Comparison of ENCODE assay signal across 8 cellular contexts in the genomic region with DNA sequence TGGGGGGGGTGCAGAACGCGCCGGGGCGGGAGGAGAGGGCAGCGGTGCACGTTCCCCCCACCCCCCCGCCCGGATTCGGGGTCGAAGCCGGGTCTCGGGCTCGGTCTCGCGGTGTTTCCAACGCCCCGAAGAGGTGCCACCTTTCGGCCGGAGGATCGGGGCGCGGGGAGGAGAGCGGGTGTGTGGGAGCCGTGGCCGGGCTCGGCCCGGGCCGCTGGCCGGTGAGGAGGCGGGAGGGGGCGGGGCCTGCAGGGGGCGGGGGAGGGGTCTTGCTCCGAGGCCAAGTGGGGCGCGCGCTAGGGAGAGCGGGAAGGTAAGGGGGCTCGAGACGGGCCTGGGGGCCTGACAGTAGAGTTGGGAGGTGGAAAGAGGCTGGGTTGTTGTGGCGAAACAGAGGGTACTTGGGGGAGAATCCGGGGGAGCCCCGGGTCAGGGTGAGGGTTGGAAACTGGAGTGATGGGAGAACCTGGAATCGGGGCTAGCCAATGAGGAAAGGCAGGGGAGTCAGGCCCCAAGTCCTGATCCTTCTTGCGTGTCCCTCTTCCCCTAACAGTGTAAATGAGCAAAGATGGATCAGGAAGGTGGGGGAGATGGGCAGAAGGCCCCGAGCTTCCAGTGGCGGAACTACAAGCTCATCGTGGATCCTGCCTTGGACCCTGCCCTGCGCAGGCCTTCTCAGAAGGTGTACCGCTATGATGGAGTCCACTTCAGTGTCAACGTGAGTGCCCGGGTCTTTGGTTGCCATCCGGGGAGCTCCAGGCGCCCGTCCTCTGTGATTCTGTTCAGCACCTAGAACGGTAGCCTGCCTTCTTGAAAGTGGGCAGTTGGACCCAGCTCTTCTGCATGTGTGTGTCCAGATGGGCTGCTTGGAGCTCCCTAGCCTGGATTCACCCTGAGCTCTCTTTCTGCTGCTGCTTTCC. TPM values are rescaled to one million over a fixed set of nuclear protein-coding genes. Genes with fewer than 3 reads are reported as not detected.
DNase-seq lines count a peak whose midpoint lies in the region; TF ChIP-seq lines count a peak whose summit lies in the region.

No MANE protein-coding gene starts in this region.

- 8 to 22% (median 12%) methylated on average over 19 to 53 of the region's 55 CpGs for WGBS in adrenal gland, 4 donors
- WGBS in hepatocyte (ENCODE audit: low lambda C conversion rate, missing lambda C conversion rate), result 25% methylated on average over 37 of the region's 55 CpGs

- no peak for TF ChIP-seq POLR2A in adrenal gland (IDR thresholded peaks at IDR 0.05)

- peaks cover 14% of the 10 kb centered on the region for H3K4me1 ChIP-seq in HAP-1
- H3K4me1 ChIP-seq in adrenal gland (replicated peaks in 1 of 2), result peaks cover 14 to 23% of the 10 kb centered on the region in 2 donors
- peaks cover 8% of the 10 kb centered on the region for H3K4me1 ChIP-seq in hepatocyte (ENCODE audit: insufficient read depth)

- H3K9me3 ChIP-seq in HAP-1, result no peaks in the 10 kb centered on the region
- H3K9me3 ChIP-seq in adrenal gland (replicated peaks in 1 of 3), result no peaks in the 10 kb centered on the region
- no peaks in the 10 kb centered on the region for H3K9me3 ChIP-seq in hepatocyte (ENCODE audit: low read depth)

- no peak for TF ChIP-seq CTCF in adrenal gland (IDR thresholded peaks at IDR 0.05)
- TF ChIP-seq CTCF in hepatocyte (IDR thresholded peaks at IDR 0.05; ENCODE audit: poor library complexity), result no peak
- no peak for TF ChIP-seq CTCF in retinal pigment epithelial cell (conservative IDR thresholded peaks at IDR 0.05; ENCODE audit: low read depth, low read length)

- in situ Hi-C loops in HAP-1 (cut with MboI; ENCODE audit: low sequenced_read_pairs), result loop anchor here (25.0 kb wide), 1 partner anchor 754 kb away; a partner anchor contains a TSS

- intact Hi-C loops in adrenal gland (cut with DNase I), result no loop called here

- H3K9me2 ChIP-seq in hepatocyte (replicated peaks; ENCODE audit: insufficient read depth), result no peaks in the 10 kb centered on the region

- H3K27me3 ChIP-seq in HAP-1 (ENCODE audit: low read depth), result no peaks in the 10 kb centered on the region
- H3K27me3 ChIP-seq in adrenal gland, result no peaks in the 10 kb centered on the region
- no peaks in the 10 kb centered on the region for H3K27me3 ChIP-seq in hepatocyte

- peaks cover 5% of the 10 kb centered on the region for H4K20me1 ChIP-seq in hepatocyte (ENCODE audit: insufficient read depth, poor library complexity, severe bottlenecking)

- H2AFZ ChIP-seq in hepatocyte, result peak overlapping the region; percentile 74

- peaks cover 46% of the 10 kb centered on the region for H3K36me3 ChIP-seq in HAP-1 (replicated peaks)
- H3K36me3 ChIP-seq in adrenal gland (replicated peaks in 1 of 2), result peaks cover 0 to 47% of the 10 kb centered on the region in 2 donors
- peaks cover 3% of the 10 kb centered on the region for H3K36me3 ChIP-seq in hepatocyte (replicated peaks; ENCODE audit: insufficient read depth, low read depth)

- peak overlapping the region; percentile 97 for H3K4me2 ChIP-seq in hepatocyte

- DNase-seq in SIG-M5 treated with dmso at 0.1 percent for 504 hours (lab: John Stamatoyannopoulos, UW; ENCODE audit: unreplicated experiment) (peak; percentile 44), SIG-M5 (lab: John Stamatoyannopoulos, UW) (no peak), HAP-1 (ENCODE audit: low spot score in 2 of 2) (peak in 1 of 2 experiments; percentile 76), NAMALWA (ENCODE audit: low spot score) (peak; percentile 81), adrenal gland (peak in 6 of 7 donors; percentile 56 to 75 (median 70)), hepatocyte (ENCODE audit: low spot score) (peak; percentile 80), retinal pigment epithelial cell (ENCODE audit: low read depth) (no peak), NCI-H1694 treated with DMSO at 0.1 percent for 48 hours (lab: John Stamatoyannopoulos, UW) (no peak)

- H3K27ac ChIP-seq in adrenal gland, result peak overlapping the region in 4 of 5 donors; percentile 97 to 99 (median 98)
- H3K27ac ChIP-seq in hepatocyte, result peak overlapping the region; percentile 100

- H3K79me2 ChIP-seq in hepatocyte, result peaks cover 20% of the 10 kb centered on the region

- H3K4me3 ChIP-seq in HAP-1 (peak overlapping the region; percentile 100), adrenal gland (peak overlapping the region in 2 of 4 donors; percentile 93), hepatocyte (peak overlapping the region; percentile 93), retinal pigment epithelial cell (ENCODE audit: low read length) (peak overlapping the region; percentile 91)

RNA-seq across cellular contexts. Expression of a gene that starts 0.9 kb away (rescaled TPM):
- 10 to 100 TPM in 6 of 8 donors, 1 to 10 TPM in 2; 6.0 to 23.0 (median 12.8) TPM for total RNA-seq in adrenal gland
- polyA plus RNA-seq in adrenal gland, result 10 to 100 TPM in 2 of 3 donors, 1 to 10 TPM in 1; 8.7 to 40.1 (median 19.1) TPM
- total RNA-seq in hepatocyte, result 1.8 and 2.7 TPM in 2 replicates
- 2.2 and 2.3 TPM in 2 replicates for polyA plus RNA-seq in hepatocyte

RNA-seq across cellular contexts. Expression of a gene that starts 9.6 kb away (rescaled TPM):
- total RNA-seq in adrenal gland, result 100 to 1,000 TPM in 1 of 8 donors, 10 to 100 TPM in 7; 25.6 to 101 (median 88.5) TPM
- polyA plus RNA-seq in adrenal gland, result 10 to 100 TPM; 19.5 to 60.5 (median 45.8) TPM
- total RNA-seq in hepatocyte, result 42.4 and 52.5 TPM in 2 replicates
- 54.0 and 56.9 TPM in 2 replicates for polyA plus RNA-seq in hepatocyte

RNA-seq across cellular contexts. Expression of a gene that starts 26.6 kb away (rescaled TPM):
- total RNA-seq in adrenal gland, result 10 to 100 TPM; 26.1 to 78.8 (median 39.2) TPM
- 10 to 100 TPM; 11.1 to 46.3 (median 24.3) TPM for polyA plus RNA-seq in adrenal gland
- total RNA-seq in hepatocyte, result 17.5 and 18.1 TPM in 2 replicates
- 16.7 and 20.8 TPM in 2 replicates for polyA plus RNA-seq in hepatocyte

RNA-seq across cellular contexts. Expression of a gene that starts 35.1 kb away (rescaled TPM):
- total RNA-seq in adrenal gland (10 to 100 TPM in 7 of 8 donors, 1 to 10 TPM in 1; 6.6 to 17.6 (median 12.5) TPM), hepatocyte (15.6 and 19.4 TPM in 2 replicates)
- polyA plus RNA-seq in adrenal gland (10 to 100 TPM in 2 of 3 donors, 1 to 10 TPM in 1; 1.6 to 74.1 (median 14.0) TPM), hepatocyte (2.1 and 3.6 TPM in 2 replicates)

RNA-seq across cellular contexts. Expression of a gene that starts 52.0 kb away (rescaled TPM):
- total RNA-seq in adrenal gland, result 1 to 10 TPM in 5 of 8 donors, under 1 TPM in 1, not detected in 2; 0.57 to 2.5 (median 2.0) TPM
- 1 to 10 TPM in 2 of 3 donors, under 1 TPM in 1; 0.71 to 5.3 (median 1.2) TPM for polyA plus RNA-seq in adrenal gland
- total RNA-seq in hepatocyte, result 0.87 and 1.6 TPM in 2 replicates
- polyA plus RNA-seq in hepatocyte, result 2.0 and 2.7 TPM in 2 replicates

Comparison
In these comparisons a context has a peak if more than half of its experiments do, and no peak if none do; other contexts are left out.
1. DNase-seq: peak in SIG-M5 treated with dmso at 0.1 percent for 504 hours (single experiment), NAMALWA (single experiment), adrenal gland (6 of 7) and hepatocyte (single experiment); none in SIG-M5 (single experiment), retinal pigment epithelial cell (single experiment) and NCI-H1694 treated with DMSO at 0.1 percent for 48 hours (single experiment).